Comparison of ENCODE assay signal across 19 cellular contexts in the genomic region with DNA sequence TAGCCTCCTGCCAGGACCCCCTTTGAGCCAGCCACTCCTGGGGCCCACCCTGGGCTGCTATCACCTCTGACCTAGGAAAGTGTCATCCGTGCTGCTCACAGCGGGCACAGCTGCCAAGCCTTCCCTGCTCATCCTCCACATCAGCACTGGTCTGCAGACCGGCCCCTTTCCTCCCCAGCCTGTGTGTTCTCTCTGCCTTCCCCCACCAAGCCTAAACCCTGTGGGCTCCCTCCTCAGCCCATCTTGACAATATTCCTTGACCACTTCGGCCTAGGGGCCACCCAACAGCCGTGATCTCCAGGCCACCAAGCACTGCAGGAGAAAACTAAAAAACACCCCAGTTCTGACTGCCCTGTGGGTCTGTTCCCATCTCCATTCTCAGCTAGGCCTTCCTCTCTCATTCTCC.
A peak's percentile ranks its signal among the peaks of the same experiment; 100 is the strongest.
DNase-seq lines count a peak whose midpoint lies in the region; ATAC-seq, FAIRE-seq and TF ChIP-seq lines count a peak whose summit lies in the region.
"Had no signal": no experiment of that assay in that cellular context is flagged by ENCODE, and none has a peak within 500 bp of the region (broad histone marks: within the 10 kb centered on the region; RNA-seq: fewer than 3 reads in every experiment).

No MANE protein-coding gene starts in this region.

- DNase-seq in HepG2 (ENCODE audit: low spot score) (no peak), right lobe of liver (no peak), RWPE2 (ENCODE audit: low spot score) (no peak), mucosa of descending colon (no peak), GM10248 (ENCODE audit: extremely low spot score) (no peak)
- DNase-seq: CD8-positive, alpha-beta T cell; DMS53; NCI-H1417 treated with DMSO at 0.1 percent for 48 hours; NCI-H187 treated with DMSO at 0.1 percent for 48 hours; NCI-H2227 treated with DMSO at 0.1 percent for 48 hours; NCI-H510A treated with DMSO at 0.1 percent for 48 hours; NCI-H774; SIG-M5 had no signal

- H3K27ac Mint-ChIP-seq in stimulated activated memory B cell treated with anti-CD40 and anti-IgM and Interleukin-4, amounts not matched to agents 10 μg/mL and 1 μg/mL and 100 μg/mL, for 72 hours, result no peak overlapping the region
- H3K27ac Mint-ChIP-seq: CD8-positive, alpha-beta T cell had no signal

- H3K79me2 ChIP-seq in HepG2 (ENCODE audit: insufficient read depth, low read length), result no peaks in the 10 kb centered on the region

- no peaks in the 10 kb centered on the region for H3K9me3 ChIP-seq in HepG2 (ENCODE audit: low read length)
- no peaks in the 10 kb centered on the region for H3K9me3 ChIP-seq in right lobe of liver
- H3K9me3 ChIP-seq in RWPE2 (ENCODE audit: severe bottlenecking), result no peaks in the 10 kb centered on the region
- H3K9me3 ChIP-seq in mucosa of descending colon, result no peaks in the 10 kb centered on the region
- H3K9me3 ChIP-seq: A549, HAP-1 had no signal

- POLR2A ChIA-PET in HepG2 (lab: Yijun Ruan, JAX), result no interaction called here
- POLR2A ChIA-PET in GM10248 (lab: Yijun Ruan, JAX), result no interaction called here

- WGBS in HepG2 (ENCODE audit: low lambda C conversion rate), result 76% methylated on average over 5 of the region's 5 CpGs
- no CpG with 5 or more reads among the region's 5 CpGs for WGBS in right lobe of liver (ENCODE audit: insufficient coverage, low coverage, low lambda C conversion rate, missing lambda C conversion rate)

- TF ChIP-seq POLR2A in HepG2 (IDR thresholded peaks at IDR 0.05; ENCODE audit: insufficient read depth in 1 of 2, low read depth in 2 of 2, low read length in 2 of 2), result no peak
- no peak for TF ChIP-seq POLR2A in right lobe of liver (IDR thresholded peaks at IDR 0.05)

- TF ChIP-seq EP300 in HepG2 (IDR thresholded peaks at IDR 0.05; ENCODE audit: low read depth in 2 of 2, low read length in 2 of 2) (no peak), HepG2 (CRISPR knock-in tag; IDR thresholded peaks at IDR 0.05; ENCODE audit: borderline replicate concordance) (no peak)

- H3K27me3 ChIP-seq in HepG2 (ENCODE audit: control insufficient read depth in 1 of 2, insufficient read depth in 2 of 2, low read length in 2 of 2), result peaks cover 0 to 2% of the 10 kb centered on the region in 2 experiments; a peak in 1 of 5 replicates
- no peaks in the 10 kb centered on the region for H3K27me3 ChIP-seq in right lobe of liver
- no peaks in the 10 kb centered on the region for H3K27me3 ChIP-seq in RWPE2 (ENCODE audit: insufficient read depth, poor library complexity, severe bottlenecking)

- H3K4me3 ChIP-seq in HepG2 (replicated peaks in 1 of 3; ENCODE audit: insufficient read depth in 1 of 3, low read depth in 2 of 3, low read length in 3 of 3) (no peak overlapping the region), right lobe of liver (no peak overlapping the region), RWPE2 (ENCODE audit: severe bottlenecking) (no peak overlapping the region), mucosa of descending colon (no peak overlapping the region)
- H3K4me3 ChIP-seq: A549, HAP-1 had no signal

- intact Hi-C loops in HepG2 (cut with micrococcal nuclease; ENCODE audit: unreplicated experiment), result no loop called here
- intact Hi-C loops in right lobe of liver (cut with DNase I), result no loop called here
- intact Hi-C loops in mucosa of descending colon (cut with DNase I, micrococcal nuclease), result no loop called here

- H3K27me3 Mint-ChIP-seq in stimulated activated memory B cell treated with anti-CD40 and anti-IgM and Interleukin-4, amounts not matched to agents 10 μg/mL and 1 μg/mL and 100 μg/mL, for 72 hours, result peaks cover 43% of the 10 kb centered on the region

- no TSS peak for BruUV-seq in HepG2 (replicated peaks; lab: Mats Ljungman, UMichigan)

- H3K36me3 Mint-ChIP-seq in stimulated activated memory B cell treated with anti-CD40 and anti-IgM and Interleukin-4, amounts not matched to agents 10 μg/mL and 1 μg/mL and 100 μg/mL, for 72 hours, result no peaks in the 10 kb centered on the region
- H3K36me3 Mint-ChIP-seq: CD8-positive, alpha-beta T cell had no signal

- no peak for TF ChIP-seq RAD21 in HepG2 (CRISPR knock-in tag; IDR thresholded peaks at IDR 0.05)

- TF ChIP-seq CTCF in HepG2 (CRISPR knock-in tag; IDR thresholded peaks at IDR 0.05) (no peak), right lobe of liver (IDR thresholded peaks at IDR 0.05) (no peak), RWPE2 (IDR thresholded peaks at IDR 0.05; ENCODE audit: poor library complexity, severe bottlenecking) (no peak), mucosa of descending colon (IDR thresholded peaks at IDR 0.05) (no peak), GM10248 (IDR thresholded peaks at IDR 0.05; ENCODE audit: control extremely low read depth, extremely low read depth, low read depth, missing control alignments) (no peak)

- ATAC-seq in HepG2 (peak; percentile 39), right lobe of liver (no peak), RWPE2 (ENCODE audit: low read depth) (0 out of 3 replicates have a peak, but pooled peaks have one; percentile 8), mucosa of descending colon (peak; percentile 10), HG02588 (IDR thresholded peaks at IDR 0.05; ENCODE audit: unreplicated experiment) (no peak), GM21786 (IDR thresholded peaks at IDR 0.05; ENCODE audit: unreplicated experiment) (no peak)
- ATAC-seq in stimulated activated memory B cell treated with anti-CD40 and anti-IgM and Interleukin-4, amounts not matched to agents 10 μg/mL and 1 μg/mL and 100 μg/mL, for 72 hours, result peak; percentile 25
- ATAC-seq: CD8-positive, alpha-beta T cell had no signal

- H3K4me1 ChIP-seq in HepG2 (ENCODE audit: insufficient read depth, low read length), result no peaks in the 10 kb centered on the region
- no peaks in the 10 kb centered on the region for H3K4me1 ChIP-seq in right lobe of liver
- no peaks in the 10 kb centered on the region for H3K4me1 ChIP-seq in RWPE2 (ENCODE audit: insufficient read depth, poor library complexity, severe bottlenecking)
- no peaks in the 10 kb centered on the region for H3K4me1 ChIP-seq in mucosa of descending colon (ENCODE audit: low read depth)
- H3K4me1 ChIP-seq: A549, HAP-1 had no signal

- CTCF ChIA-PET in HepG2 (lab: Yijun Ruan, JAX; ENCODE audit: low intra/inter-chr PET ratio, low total read pairs), result no interaction called here
- CTCF ChIA-PET in GM10248 (lab: Yijun Ruan, JAX), result no interaction called here

- H3K36me3 ChIP-seq in HepG2 (replicated peaks in 1 of 2; ENCODE audit: control insufficient read depth in 1 of 2, insufficient read depth in 2 of 2, low read length in 2 of 2), result peaks cover 13 to 14% of the 10 kb centered on the region in 2 experiments; a peak in 4 of 5 replicates
- H3K36me3 ChIP-seq in right lobe of liver, result peaks cover 0 to 11% (median 4%) of the 10 kb centered on the region in 4 donors
- H3K36me3 ChIP-seq in RWPE2 (ENCODE audit: low read depth), result peaks cover 13% of the 10 kb centered on the region
- peaks cover 6% of the 10 kb centered on the region for H3K36me3 ChIP-seq in mucosa of descending colon (ENCODE audit: low read depth)

- H3K4me3 Mint-ChIP-seq in stimulated activated memory B cell treated with anti-CD40 and anti-IgM and Interleukin-4, amounts not matched to agents 10 μg/mL and 1 μg/mL and 100 μg/mL, for 72 hours, result no peak overlapping the region
- H3K4me3 Mint-ChIP-seq: CD8-positive, alpha-beta T cell had no signal

- no peak overlapping the region for H3K27ac ChIP-seq in HepG2 (ENCODE audit: extremely low read length, insufficient read depth, low read length)
- H3K27ac ChIP-seq in right lobe of liver, result no peak overlapping the region
- H3K27ac ChIP-seq in RWPE2 (ENCODE audit: poor library complexity, severe bottlenecking), result no peak overlapping the region
- H3K27ac ChIP-seq: A549, KMS-11 had no signal

- in situ Hi-C loops in HepG2 (cut with HindIII; ENCODE audit: extremely low pct_ligation_motif_present, low pct_unique_long_range_greater_than_20kb), result no loop called here

- FAIRE-seq in HepG2 (lab: Jason Lieb, UNC), result no peak
- FAIRE-seq: A549 had no signal

- H3K9me3 Mint-ChIP-seq in stimulated activated memory B cell treated with anti-CD40 and anti-IgM and Interleukin-4, amounts not matched to agents 10 μg/mL and 1 μg/mL and 100 μg/mL, for 72 hours, result peaks cover 4% of the 10 kb centered on the region
- H3K9me3 Mint-ChIP-seq: CD8-positive, alpha-beta T cell had no signal

- H4K20me1 ChIP-seq in HepG2 (ENCODE audit: insufficient read depth, low read length), result no peaks in the 10 kb centered on the region

- no peak overlapping the region for H2AFZ ChIP-seq in HepG2 (ENCODE audit: low read length)

- no peak overlapping the region for H3K4me2 ChIP-seq in HepG2 (ENCODE audit: low read depth, low read length)
- H3K4me2 ChIP-seq: A549, KMS-11 had no signal

- H3K4me1 Mint-ChIP-seq in stimulated activated memory B cell treated with anti-CD40 and anti-IgM and Interleukin-4, amounts not matched to agents 10 μg/mL and 1 μg/mL and 100 μg/mL, for 72 hours, result no peaks in the 10 kb centered on the region

- H3K9ac ChIP-seq in HepG2 (ENCODE audit: insufficient read depth, low read depth, low read length), result no peak overlapping the region
- H3K9ac ChIP-seq: KMS-11 had no signal

TF ChIP-seq in HepG2, 621 proteins besides CTCF, POLR2A, EP300 and RAD21:
- no peak for TF ChIP-seq RXRA (CRISPR knock-in tag; IDR thresholded peaks at IDR 0.05)
- TF ChIP-seq AGO2 (optimal IDR thresholded peaks at IDR 0.05; ENCODE audit: low read depth, low read length), result peak; percentile 53
- no peak for TF ChIP-seq PRPF4 (IDR thresholded peaks at IDR 0.05; ENCODE audit: low read depth, low read length, poor library complexity, severe bottlenecking)

Comparison
In these comparisons a context has a peak if more than half of its experiments do, and no peak if none do; other contexts are left out.
1. ATAC-seq: peak in HepG2 (single experiment), RWPE2 (single experiment), mucosa of descending colon (single experiment) and stimulated activated memory B cell treated with anti-CD40 and anti-IgM and Interleukin-4, amounts not matched to agents 10 μg/mL and 1 μg/mL and 100 μg/mL, for 72 hours (single experiment); none in right lobe of liver (0 of 4), HG02588 (single experiment) and GM21786 (single experiment).